1 cellular context compared by ENCODE assay signal in the genomic region with DNA sequence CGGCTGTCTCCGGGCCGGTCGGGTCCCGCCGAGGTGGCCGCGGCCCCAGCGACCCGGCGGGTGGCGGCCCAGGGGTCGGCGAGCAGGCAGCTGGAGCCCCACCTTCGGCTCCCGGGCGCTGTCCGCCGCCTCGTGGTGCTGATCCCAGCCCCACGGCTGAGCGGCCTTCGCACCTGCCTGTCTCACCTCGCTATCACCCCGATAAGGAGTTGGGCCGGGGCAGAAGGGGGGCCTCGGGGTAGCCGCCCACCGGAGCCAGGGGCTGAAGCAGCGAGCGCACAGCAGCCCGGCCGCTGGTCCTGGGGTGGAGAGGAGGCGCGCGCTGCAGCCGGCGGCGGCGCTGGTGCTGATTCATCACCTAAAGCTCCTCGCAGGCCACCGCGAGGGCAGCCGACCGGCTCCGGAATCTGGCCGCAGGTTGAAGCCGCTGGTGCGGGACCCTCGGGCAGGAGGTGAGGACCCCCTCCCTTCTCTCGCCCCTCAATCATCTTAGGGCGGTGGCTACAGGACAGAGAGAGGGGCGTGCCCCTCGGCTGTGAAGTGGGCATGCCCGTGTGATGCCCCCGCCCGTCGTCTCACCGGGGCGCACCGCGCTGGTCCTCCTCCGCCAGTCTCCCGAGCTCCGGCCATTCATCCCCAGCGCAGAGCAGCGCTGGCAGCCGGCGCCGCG.
TF ChIP-seq lines count a peak whose summit lies in the region.

No MANE protein-coding gene starts in this region.

TF ChIP-seq in HepG2, 621 proteins besides CTCF, POLR2A, EP300 and RAD21 (continued from another document and continues in another):
- TF ChIP-seq HNRNPK (IDR thresholded peaks at IDR 0.05; ENCODE audit: low read depth, low read length, poor library complexity, severe bottlenecking) (peak; percentile 19), DMAP1 (CRISPR knock-in tag; IDR thresholded peaks at IDR 0.05) (no peak), GATAD1 (CRISPR knock-in tag; IDR thresholded peaks at IDR 0.05) (peak; percentile 37; the same call in 1 of the 2 replicates), FOXJ3 (CRISPR knock-in tag; IDR thresholded peaks at IDR 0.05; ENCODE audit: borderline replicate concordance) (no peak), ZNF432 (CRISPR knock-in tag; IDR thresholded peaks at IDR 0.05; ENCODE audit: borderline replicate concordance) (no peak), ZNF557 (CRISPR knock-in tag; IDR thresholded peaks at IDR 0.05) (0 out of 2 replicates have a peak, but pooled peaks have one; percentile 84), ZNF263 (CRISPR knock-in tag; IDR thresholded peaks at IDR 0.05) (peak; percentile 77; the same call in 1 of the 2 replicates), NFYB (CRISPR knock-in tag; IDR thresholded peaks at IDR 0.05) (no peak), ZNF17 (CRISPR knock-in tag; IDR thresholded peaks at IDR 0.05) (no peak), ZEB1 (IDR thresholded peaks at IDR 0.05; ENCODE audit: insufficient replicate concordance, low read depth) (no peak), ZNF296 (CRISPR knock-in tag; conservative IDR thresholded peaks at IDR 0.05) (no peak; the same call in 1 of the 2 replicates), FOSL2 (CRISPR knock-in tag; IDR thresholded peaks at IDR 0.05) (peak; percentile 50), PHF20 (CRISPR knock-in tag; IDR thresholded peaks at IDR 0.05) (no peak), HMG20A (CRISPR knock-in tag; IDR thresholded peaks at IDR 0.05; ENCODE audit: borderline replicate concordance) (no peak), ZBTB7A (CRISPR knock-in tag; IDR thresholded peaks at IDR 0.05) (no peak), RBM22 (optimal IDR thresholded peaks at IDR 0.05; ENCODE audit: low read length) (no peak), ELF4 (CRISPR knock-in tag; IDR thresholded peaks at IDR 0.05; ENCODE audit: borderline replicate concordance) (no peak), ZBTB44 (CRISPR knock-in tag; IDR thresholded peaks at IDR 0.05) (peak; percentile 93), FOXC1 (CRISPR knock-in tag; IDR thresholded peaks at IDR 0.05; ENCODE audit: borderline replicate concordance) (peak; percentile 76; the same call in 1 of the 2 replicates), HOXA3 (CRISPR knock-in tag; IDR thresholded peaks at IDR 0.05) (peak; percentile 74), GABPA (IDR thresholded peaks at IDR 0.05; ENCODE audit: low read depth, low read length) (no peak), GABPA (CRISPR knock-in tag; IDR thresholded peaks at IDR 0.05; ENCODE audit: low read depth) (no peak), MYNN (CRISPR knock-in tag; IDR thresholded peaks at IDR 0.05; ENCODE audit: low read depth) (no peak), ZNF564 (CRISPR knock-in tag; IDR thresholded peaks at IDR 0.05) (peak; percentile 83; the same call in 1 of the 2 replicates), MEIS2 (CRISPR knock-in tag; IDR thresholded peaks at IDR 0.05) (peak; percentile 87), HNRNPH1 (optimal IDR thresholded peaks at IDR 0.05; ENCODE audit: low read depth, low read length) (no peak), RBFOX2 (IDR thresholded peaks at IDR 0.05; ENCODE audit: low read depth, low read length) (no peak), CBX5 (CRISPR knock-in tag; IDR thresholded peaks at IDR 0.05; ENCODE audit: borderline replicate concordance) (no peak), MIER2 (CRISPR knock-in tag; IDR thresholded peaks at IDR 0.05) (peak; percentile 96), NR2F6 (IDR thresholded peaks at IDR 0.05) (no peak), NR2F6 (CRISPR knock-in tag; IDR thresholded peaks at IDR 0.05) (no peak), HOXA9 (CRISPR knock-in tag; IDR thresholded peaks at IDR 0.05; ENCODE audit: borderline replicate concordance) (peak; percentile 88), ZNF101 (CRISPR knock-in tag; IDR thresholded peaks at IDR 0.05; ENCODE audit: borderline replicate concordance, low read depth) (no peak), ZMYM3 (CRISPR knock-in tag; IDR thresholded peaks at IDR 0.05) (no peak), CREM (IDR thresholded peaks at IDR 0.05) (no peak), CREM (CRISPR knock-in tag; IDR thresholded peaks at IDR 0.05) (0 out of 2 replicates have a peak, but pooled peaks have one; percentile 22), ZNF572 (CRISPR knock-in tag; IDR thresholded peaks at IDR 0.05) (no peak), ZNF230 (CRISPR knock-in tag; IDR thresholded peaks at IDR 0.05) (peak; percentile 61; the same call in 1 of the 2 replicates), DBP (CRISPR knock-in tag; IDR thresholded peaks at IDR 0.05; ENCODE audit: not compliant biosample characterization) (peak; percentile 82), SRF (IDR thresholded peaks at IDR 0.05; ENCODE audit: low read depth, low read length) (no peak), HHEX (CRISPR knock-in tag; IDR thresholded peaks at IDR 0.05) (no peak), IRF2 (CRISPR knock-in tag; IDR thresholded peaks at IDR 0.05) (peak; percentile 68; the same call in 1 of the 2 replicates), NR2F2 (IDR thresholded peaks at IDR 0.05; ENCODE audit: borderline replicate concordance, low read depth) (no peak), ZNF883 (CRISPR knock-in tag; IDR thresholded peaks at IDR 0.05; ENCODE audit: not compliant biosample characterization) (peak; percentile 77), ATAD3A (CRISPR knock-in tag; IDR thresholded peaks at IDR 0.05) (no peak), ZNF276 (CRISPR knock-in tag; IDR thresholded peaks at IDR 0.05; ENCODE audit: low read depth) (peak; percentile 81; the same call in 1 of the 2 replicates), SALL2 (CRISPR knock-in tag; IDR thresholded peaks at IDR 0.05) (peak; percentile 70), HINFP (CRISPR knock-in tag; IDR thresholded peaks at IDR 0.05; ENCODE audit: low read depth) (no peak), HNF4G (IDR thresholded peaks at IDR 0.05; ENCODE audit: borderline replicate concordance, low read depth, low read length) (no peak), HNF4G (CRISPR knock-in tag; IDR thresholded peaks at IDR 0.05; ENCODE audit: borderline replicate concordance, low read depth) (no peak)
- TF ChIP-seq, protein P1, sequence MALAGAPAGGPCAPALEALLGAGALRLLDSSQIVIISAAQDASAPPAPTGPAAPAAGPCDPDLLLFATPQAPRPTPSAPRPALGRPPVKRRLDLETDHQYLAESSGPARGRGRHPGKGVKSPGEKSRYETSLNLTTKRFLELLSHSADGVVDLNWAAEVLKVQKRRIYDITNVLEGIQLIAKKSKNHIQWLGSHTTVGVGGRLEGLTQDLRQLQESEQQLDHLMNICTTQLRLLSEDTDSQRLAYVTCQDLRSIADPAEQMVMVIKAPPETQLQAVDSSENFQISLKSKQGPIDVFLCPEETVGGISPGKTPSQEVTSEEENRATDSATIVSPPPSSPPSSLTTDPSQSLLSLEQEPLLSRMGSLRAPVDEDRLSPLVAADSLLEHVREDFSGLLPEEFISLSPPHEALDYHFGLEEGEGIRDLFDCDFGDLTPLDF (CRISPR knock-in tag; IDR thresholded peaks at IDR 0.05), result peak; percentile 46; the same call in 1 of the 2 replicates
- TF ChIP-seq, protein P2, sequence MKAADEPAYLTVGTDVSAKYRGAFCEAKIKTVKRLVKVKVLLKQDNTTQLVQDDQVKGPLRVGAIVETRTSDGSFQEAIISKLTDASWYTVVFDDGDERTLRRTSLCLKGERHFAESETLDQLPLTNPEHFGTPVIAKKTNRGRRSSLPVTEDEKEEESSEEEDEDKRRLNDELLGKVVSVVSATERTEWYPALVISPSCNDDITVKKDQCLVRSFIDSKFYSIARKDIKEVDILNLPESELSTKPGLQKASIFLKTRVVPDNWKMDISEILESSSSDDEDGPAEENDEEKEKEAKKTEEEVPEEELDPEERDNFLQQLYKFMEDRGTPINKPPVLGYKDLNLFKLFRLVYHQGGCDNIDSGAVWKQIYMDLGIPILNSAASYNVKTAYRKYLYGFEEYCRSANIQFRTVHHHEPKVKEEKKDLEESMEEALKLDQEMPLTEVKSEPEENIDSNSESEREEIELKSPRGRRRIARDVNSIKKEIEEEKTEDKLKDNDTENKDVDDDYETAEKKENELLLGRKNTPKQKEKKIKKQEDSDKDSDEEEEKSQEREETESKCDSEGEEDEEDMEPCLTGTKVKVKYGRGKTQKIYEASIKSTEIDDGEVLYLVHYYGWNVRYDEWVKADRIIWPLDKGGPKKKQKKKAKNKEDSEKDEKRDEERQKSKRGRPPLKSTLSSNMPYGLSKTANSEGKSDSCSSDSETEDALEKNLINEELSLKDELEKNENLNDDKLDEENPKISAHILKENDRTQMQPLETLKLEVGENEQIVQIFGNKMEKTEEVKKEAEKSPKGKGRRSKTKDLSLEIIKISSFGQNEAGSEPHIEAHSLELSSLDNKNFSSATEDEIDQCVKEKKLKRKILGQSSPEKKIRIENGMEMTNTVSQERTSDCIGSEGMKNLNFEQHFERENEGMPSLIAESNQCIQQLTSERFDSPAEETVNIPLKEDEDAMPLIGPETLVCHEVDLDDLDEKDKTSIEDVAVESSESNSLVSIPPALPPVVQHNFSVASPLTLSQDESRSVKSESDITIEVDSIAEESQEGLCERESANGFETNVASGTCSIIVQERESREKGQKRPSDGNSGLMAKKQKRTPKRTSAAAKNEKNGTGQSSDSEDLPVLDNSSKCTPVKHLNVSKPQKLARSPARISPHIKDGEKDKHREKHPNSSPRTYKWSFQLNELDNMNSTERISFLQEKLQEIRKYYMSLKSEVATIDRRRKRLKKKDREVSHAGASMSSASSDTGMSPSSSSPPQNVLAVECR (CRISPR knock-in tag; IDR thresholded peaks at IDR 0.05; ENCODE audit: borderline replicate concordance), result peak; percentile 93
- TF ChIP-seq, protein P3, sequence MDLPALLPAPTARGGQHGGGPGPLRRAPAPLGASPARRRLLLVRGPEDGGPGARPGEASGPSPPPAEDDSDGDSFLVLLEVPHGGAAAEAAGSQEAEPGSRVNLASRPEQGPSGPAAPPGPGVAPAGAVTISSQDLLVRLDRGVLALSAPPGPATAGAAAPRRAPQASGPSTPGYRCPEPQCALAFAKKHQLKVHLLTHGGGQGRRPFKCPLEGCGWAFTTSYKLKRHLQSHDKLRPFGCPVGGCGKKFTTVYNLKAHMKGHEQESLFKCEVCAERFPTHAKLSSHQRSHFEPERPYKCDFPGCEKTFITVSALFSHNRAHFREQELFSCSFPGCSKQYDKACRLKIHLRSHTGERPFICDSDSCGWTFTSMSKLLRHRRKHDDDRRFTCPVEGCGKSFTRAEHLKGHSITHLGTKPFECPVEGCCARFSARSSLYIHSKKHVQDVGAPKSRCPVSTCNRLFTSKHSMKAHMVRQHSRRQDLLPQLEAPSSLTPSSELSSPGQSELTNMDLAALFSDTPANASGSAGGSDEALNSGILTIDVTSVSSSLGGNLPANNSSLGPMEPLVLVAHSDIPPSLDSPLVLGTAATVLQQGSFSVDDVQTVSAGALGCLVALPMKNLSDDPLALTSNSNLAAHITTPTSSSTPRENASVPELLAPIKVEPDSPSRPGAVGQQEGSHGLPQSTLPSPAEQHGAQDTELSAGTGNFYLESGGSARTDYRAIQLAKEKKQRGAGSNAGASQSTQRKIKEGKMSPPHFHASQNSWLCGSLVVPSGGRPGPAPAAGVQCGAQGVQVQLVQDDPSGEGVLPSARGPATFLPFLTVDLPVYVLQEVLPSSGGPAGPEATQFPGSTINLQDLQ (CRISPR knock-in tag; IDR thresholded peaks at IDR 0.05), result peak; percentile 65; the same call in 1 of the 2 replicates
